8 cellular contexts compared by ENCODE assay signal in genomic region chr1:244322791-244323521, GRCh38.
DNase-seq lines count a peak whose midpoint lies in the region; ATAC-seq and TF ChIP-seq lines count a peak whose summit lies in the region.

No MANE protein-coding gene starts in this region.

- peak overlapping the region in 18 of 59 donors; percentile 2 to 72 (median 21) for H3K27ac ChIP-seq in dorsolateral prefrontal cortex

- no peaks in the 10 kb centered on the region for H3K27me3 Mint-ChIP-seq in activated CD4-positive, alpha-beta memory T cell treated with anti-CD3 and anti-CD28 coated beads, Interleukin-2, amount 10 ng/mL, durations not matched to agents 7 days and 5 days
- no peaks in the 10 kb centered on the region for H3K27me3 Mint-ChIP-seq in osteocyte (ENCODE audit: unreplicated experiment)

- ATAC-seq in HG03039 (IDR thresholded peaks at IDR 0.05; ENCODE audit: unreplicated experiment) (no peak), HG03565 (IDR thresholded peaks at IDR 0.05; ENCODE audit: unreplicated experiment) (no peak)

- H3K4me3 ChIP-seq in fibroblast of pulmonary artery (replicated peaks; ENCODE audit: low read depth, low read length) (peak overlapping the region; percentile 6), dorsolateral prefrontal cortex (no peak overlapping the region)

- peaks cover 3% of the 10 kb centered on the region for H3K9me3 Mint-ChIP-seq in activated CD4-positive, alpha-beta memory T cell treated with anti-CD3 and anti-CD28 coated beads, Interleukin-2, amount 10 ng/mL, durations not matched to agents 7 days and 5 days
- no peaks in the 10 kb centered on the region for H3K9me3 Mint-ChIP-seq in osteocyte (ENCODE audit: unreplicated experiment)

- POLR2A ChIA-PET in activated CD4-positive, alpha-beta memory T cell treated with anti-CD3 and anti-CD28 coated beads, Interleukin-2, amount 10 ng/mL, durations not matched to agents 7 days and 5 days (lab: Charles Lee): interaction anchor here (0.6 to 2.5 kb wide), 3 partner anchors 24 to 553 kb away, joined by 3 to 8 read pairs (median 3); no protein-coding TSS in a partner anchor

- intact Hi-C loops in dorsolateral prefrontal cortex (cut with DNase I): no loop called here

- peak overlapping the region; percentile 95 for H3K27ac Mint-ChIP-seq in activated CD4-positive, alpha-beta memory T cell treated with anti-CD3 and anti-CD28 coated beads, Interleukin-2, amount 10 ng/mL, durations not matched to agents 7 days and 5 days
- H3K27ac Mint-ChIP-seq in osteocyte (ENCODE audit: unreplicated experiment): peak overlapping the region; percentile 96

- DNase-seq in Ammon's horn (ENCODE audit: low spot score) (peak; percentile 40), HT1080 (ENCODE audit: low read depth) (peak; percentile 97), fibroblast of pulmonary artery (ENCODE audit: low read depth) (peak; percentile 98), osteocyte (ENCODE audit: extremely low spot score, unreplicated experiment) (peak; percentile 49), dorsolateral prefrontal cortex (no peak)
- peak; percentile 63 for DNase-seq in activated CD4-positive, alpha-beta memory T cell treated with anti-CD3 and anti-CD28 coated beads, Interleukin-2, amount 10 ng/mL, durations not matched to agents 7 days and 5 days

- no peaks in the 10 kb centered on the region for H3K27me3 ChIP-seq in dorsolateral prefrontal cortex

- CTCF ChIA-PET in activated CD4-positive, alpha-beta memory T cell treated with anti-CD3 and anti-CD28 coated beads, Interleukin-2, amount 10 ng/mL, durations not matched to agents 7 days and 5 days (lab: Charles Lee): interaction anchor here (1.2 to 5.0 kb wide), 2 partner anchors 18 to 24 kb away, joined by 3 to 33 read pairs; no protein-coding TSS in a partner anchor

- H3K4me1 Mint-ChIP-seq in activated CD4-positive, alpha-beta memory T cell treated with anti-CD3 and anti-CD28 coated beads, Interleukin-2, amount 10 ng/mL, durations not matched to agents 7 days and 5 days: peaks cover 82% of the 10 kb centered on the region
- peaks cover 38% of the 10 kb centered on the region for H3K4me1 Mint-ChIP-seq in osteocyte (ENCODE audit: unreplicated experiment)

- TF ChIP-seq CTCF in fibroblast of pulmonary artery (IDR thresholded peaks at IDR 0.05; ENCODE audit: low read length, missing control alignments) (no peak), osteocyte (IDR thresholded peaks at IDR 0.05) (no peak), dorsolateral prefrontal cortex (IDR thresholded peaks at IDR 0.05 in 54 of 56, conservative IDR thresholded peaks at IDR 0.05 in 2 of 56; ENCODE audit: low read depth in 1 of 56, partially characterized antibody in 56 of 56) (no peak)

- peak overlapping the region; percentile 73 for H3K4me3 Mint-ChIP-seq in activated CD4-positive, alpha-beta memory T cell treated with anti-CD3 and anti-CD28 coated beads, Interleukin-2, amount 10 ng/mL, durations not matched to agents 7 days and 5 days
- H3K4me3 Mint-ChIP-seq in osteocyte (ENCODE audit: unreplicated experiment): peak overlapping the region; percentile 49

- peaks cover 29% of the 10 kb centered on the region for H3K36me3 Mint-ChIP-seq in activated CD4-positive, alpha-beta memory T cell treated with anti-CD3 and anti-CD28 coated beads, Interleukin-2, amount 10 ng/mL, durations not matched to agents 7 days and 5 days (ENCODE audit: low read depth)
- H3K36me3 Mint-ChIP-seq in osteocyte (ENCODE audit: unreplicated experiment): peaks cover under 1% of the 10 kb centered on the region

Comparison
In these comparisons a context has a peak if more than half of its experiments do, and no peak if none do; other contexts are left out.
1. DNase-seq: peak in Ammon's horn (single experiment), HT1080 (single experiment), activated CD4-positive, alpha-beta memory T cell treated with anti-CD3 and anti-CD28 coated beads, Interleukin-2, amount 10 ng/mL, durations not matched to agents 7 days and 5 days (single experiment), fibroblast of pulmonary artery (single experiment) and osteocyte (single experiment); none in dorsolateral prefrontal cortex (0 of 10).